14 cellular contexts compared by ENCODE assay signal in the genomic region with DNA sequence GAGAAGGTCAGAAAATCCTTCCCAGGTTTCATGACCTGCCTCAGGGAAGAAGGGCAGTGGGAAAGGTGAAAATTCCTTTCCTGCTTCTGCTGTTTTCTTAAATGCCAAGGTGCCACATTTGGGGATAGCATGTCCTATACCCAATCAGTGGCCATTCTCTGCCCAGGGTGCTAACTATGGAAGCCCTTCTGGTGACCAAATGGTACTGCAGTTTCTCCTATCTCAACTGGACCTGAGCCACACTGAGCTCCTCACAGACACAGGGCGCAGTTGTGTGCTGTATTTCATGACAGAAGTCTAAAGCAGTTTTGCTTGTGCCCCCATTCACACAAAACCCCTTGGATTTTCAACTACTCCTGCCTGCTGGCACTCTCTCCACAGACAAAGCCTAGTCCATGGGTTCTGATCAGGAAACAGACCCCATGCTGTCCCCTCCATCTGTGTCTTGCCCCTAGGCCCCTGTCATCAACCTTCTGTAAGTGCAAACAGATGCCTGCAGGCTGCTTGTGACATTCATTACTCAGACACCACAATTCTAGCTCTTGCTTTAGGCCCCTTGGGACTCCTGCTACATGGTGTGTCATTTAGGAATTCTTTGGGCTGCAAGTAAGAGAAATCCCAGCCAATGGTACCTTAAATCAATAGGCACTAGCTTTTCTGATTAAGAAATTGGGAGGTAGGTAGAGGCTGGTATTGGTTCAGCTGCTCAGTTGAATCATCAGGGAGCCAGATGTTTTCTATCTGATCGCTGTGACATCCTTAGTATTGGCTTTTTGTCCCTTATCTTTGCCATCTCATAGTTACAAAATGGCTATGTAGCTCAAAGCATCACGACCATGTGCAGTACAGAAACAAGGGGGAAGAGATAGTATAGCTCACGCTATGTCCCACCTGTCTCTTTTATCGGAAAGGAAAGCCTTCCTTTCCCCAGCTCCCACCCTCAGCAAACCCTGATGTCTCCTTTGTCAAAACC.
DNase-seq lines count a peak whose midpoint lies in the region; ATAC-seq and TF ChIP-seq lines count a peak whose summit lies in the region.
"Had no signal": no experiment of that assay in that cellular context is flagged by ENCODE, and none has a peak within 500 bp of the region (broad histone marks: within the 10 kb centered on the region; RNA-seq: fewer than 3 reads in every experiment).

No MANE protein-coding gene starts in this region.

- H3K4me2 ChIP-seq in GM23248 (ENCODE audit: unreplicated experiment), result no peak overlapping the region

- no peak overlapping the region for H3K4me3 Mint-ChIP-seq in glutamatergic neuron (ENCODE audit: unreplicated experiment)

- H3K9me2 ChIP-seq in GM23248 (ENCODE audit: insufficient read depth), result no peaks in the 10 kb centered on the region

- WGBS in GM23248 (ENCODE audit: low coverage in 1 of 2, low lambda C conversion rate in 2 of 2, missing lambda C conversion rate in 2 of 2), 2 experiments, result 55 to 63% methylated on average over 5 of the region's 5 CpGs

- H3K4me1 ChIP-seq in GM23248 (ENCODE audit: insufficient read depth), result no peaks in the 10 kb centered on the region
- H3K4me1 ChIP-seq: adrenal gland, left ventricle myocardium inferior had no signal

- H4K20me1 ChIP-seq in GM23248 (ENCODE audit: insufficient read depth), result no peaks in the 10 kb centered on the region

- no peak for ATAC-seq in HG03432 (IDR thresholded peaks at IDR 0.05; ENCODE audit: unreplicated experiment)
- ATAC-seq: PC-3 had no signal

- no peak overlapping the region for H3K9ac ChIP-seq in GM23248

- TF ChIP-seq CTCF in C4-2B (conservative IDR thresholded peaks at IDR 0.05), result peak; percentile 16; the same call in 1 of the 2 replicates
- peak; percentile 60 for TF ChIP-seq CTCF in glutamatergic neuron (IDR thresholded peaks at IDR 0.05; ENCODE audit: partially characterized antibody, unreplicated experiment)

- H3K27ac ChIP-seq in C4-2B (no peak overlapping the region), GM23248 (no peak overlapping the region)
- H3K27ac ChIP-seq: adrenal gland, left ventricle myocardium inferior, ovary, thoracic aorta had no signal

- H3K9me3 ChIP-seq in GM23248 (ENCODE audit: low read depth), result peaks cover 7% of the 10 kb centered on the region
- H3K9me3 ChIP-seq: ovary had no signal

- peak overlapping the region; percentile 96 for H3K27ac Mint-ChIP-seq in glutamatergic neuron (ENCODE audit: unreplicated experiment)

- peaks cover 17% of the 10 kb centered on the region for H3K36me3 Mint-ChIP-seq in glutamatergic neuron (ENCODE audit: unreplicated experiment)

- no peaks in the 10 kb centered on the region for H3K79me2 ChIP-seq in GM23248 (ENCODE audit: insufficient read depth)

- no peaks in the 10 kb centered on the region for H3K36me3 ChIP-seq in GM23248 (ENCODE audit: low read depth)
- H3K36me3 ChIP-seq: adrenal gland, left ventricle myocardium inferior, ovary, thoracic aorta had no signal

- H3K27me3 Mint-ChIP-seq in glutamatergic neuron (ENCODE audit: unreplicated experiment), result peaks cover 10% of the 10 kb centered on the region

- H3K4me1 Mint-ChIP-seq in glutamatergic neuron (ENCODE audit: low read depth, unreplicated experiment), result peaks cover 21% of the 10 kb centered on the region

- in situ Hi-C loops in GM23248 (cut with MboI), result no loop called here

- no peak overlapping the region for H2AFZ ChIP-seq in GM23248

- H3K4me3 ChIP-seq in GM23248, result no peak overlapping the region
- H3K4me3 ChIP-seq: adrenal gland, left ventricle myocardium inferior, ovary, thoracic aorta had no signal

- DNase-seq in GM23248, result peak; percentile 33
- peak; percentile 76 for DNase-seq in SK-N-DZ (ENCODE audit: low spot score)
- DNase-seq in glutamatergic neuron, result peak; percentile 53
- no peak for DNase-seq in inferior parietal cortex (ENCODE audit: extremely low spot score)
- no peak for DNase-seq in iPS-NIHi11 (ENCODE audit: low spot score)
- DNase-seq: adrenal gland; left ventricle myocardium inferior; NCI-H2029; ovary; PC-3; stimulated activated CD4-positive, alpha-beta T cell treated with anti-CD3 and anti-CD28 coated beads, Interleukin-4, amount 100 ng/mL, for 4 hours had no signal

- H3K9me3 Mint-ChIP-seq in glutamatergic neuron (ENCODE audit: unreplicated experiment), result peaks cover 8% of the 10 kb centered on the region

- no peaks in the 10 kb centered on the region for H3K27me3 ChIP-seq in GM23248 (replicated peaks; ENCODE audit: insufficient read depth)
- H3K27me3 ChIP-seq: adrenal gland had no signal

- peaks cover 2% of the 10 kb centered on the region for H3F3A ChIP-seq in GM23248 (ENCODE audit: insufficient read depth)

Comparison
In these comparisons a context has a peak if more than half of its experiments do, and no peak if none do; other contexts are left out.
1. DNase-seq: peak in GM23248 (single experiment), SK-N-DZ (single experiment) and glutamatergic neuron (single experiment); none in inferior parietal cortex (single experiment) and iPS-NIHi11 (single experiment).